Comparison of ENCODE assay signal across 8 cellular contexts in the genomic region with DNA sequence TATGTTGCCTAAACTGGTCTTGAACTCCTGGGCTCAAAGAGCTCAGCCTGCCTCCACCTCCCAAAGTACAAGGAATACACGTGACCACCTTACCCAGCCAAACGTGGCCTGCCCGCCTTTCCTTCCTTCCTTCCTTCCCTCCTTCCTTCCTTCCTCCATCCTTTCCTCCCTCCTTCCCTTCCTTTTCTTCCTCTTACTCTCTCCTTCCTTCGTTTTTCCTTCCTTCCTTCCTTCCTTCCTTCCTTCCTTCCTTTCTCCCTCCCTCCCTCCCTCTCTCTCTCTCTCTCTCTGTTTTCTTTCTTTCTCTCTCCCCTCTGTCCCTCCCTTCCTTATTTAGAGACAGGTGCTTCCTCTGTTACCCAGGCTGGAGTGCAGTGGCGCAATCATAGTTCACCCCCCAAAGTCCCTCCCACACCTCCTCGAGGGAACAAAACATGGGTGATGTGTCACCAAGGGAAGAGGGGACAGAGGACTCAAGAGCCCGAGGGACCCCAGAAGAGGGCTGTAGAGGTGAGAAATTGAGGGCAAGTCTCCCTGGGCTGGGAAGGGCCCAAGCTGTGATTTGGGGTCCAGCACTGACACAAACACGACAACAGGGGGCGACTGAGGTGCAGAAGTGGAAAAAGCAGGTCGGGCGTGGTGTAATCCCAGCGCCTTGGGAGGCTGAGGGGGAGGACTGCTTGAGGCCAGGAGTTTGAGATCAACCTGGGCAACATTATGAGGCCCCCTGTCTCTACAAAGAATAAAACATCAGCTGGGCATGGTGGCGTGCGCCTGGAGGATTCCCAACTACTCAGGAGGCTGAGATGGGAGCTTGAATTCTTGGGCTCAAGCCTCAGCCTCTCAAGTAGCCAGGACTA. TPM values are rescaled to one million over a fixed set of nuclear protein-coding genes. Genes with fewer than 3 reads are reported as not detected.
DNase-seq lines count a peak whose midpoint lies in the region; ATAC-seq and TF ChIP-seq lines count a peak whose summit lies in the region.

No MANE protein-coding gene starts in this region.

- intact Hi-C loops in prostate gland (cut with DNase I): loop anchor here (2.0 kb wide), 1 partner anchor 54 kb away; a partner anchor contains a TSS

- no peak overlapping the region for H3K4me3 ChIP-seq in BJ (ENCODE audit: low read depth, low read length)
- H3K4me3 ChIP-seq in GM23338: no peak overlapping the region
- no peak overlapping the region for H3K4me3 ChIP-seq in gastroesophageal sphincter
- no peak overlapping the region for H3K4me3 ChIP-seq in prostate gland

- H3K27ac ChIP-seq in GM23338 (ENCODE audit: low read depth): no peak overlapping the region
- H3K27ac ChIP-seq in gastroesophageal sphincter: no peak overlapping the region
- H3K27ac ChIP-seq in prostate gland: no peak overlapping the region

- H3K4me2 ChIP-seq in GM23338: 0 out of 2 replicates have a peak overlapping the region, but pooled peaks have one; percentile 8

- POLR2A ChIA-PET in BJ (lab: Charles Lee): no interaction called here

- H4K20me1 ChIP-seq in GM23338 (replicated peaks; ENCODE audit: insufficient read depth): no peaks in the 10 kb centered on the region; the same call in 1 of the 2 replicates

- no peaks in the 10 kb centered on the region for H3K9me3 ChIP-seq in gastroesophageal sphincter
- no peaks in the 10 kb centered on the region for H3K9me3 ChIP-seq in prostate gland

- ATAC-seq in GM23338 (peak; percentile 64), gastroesophageal sphincter (peak; percentile 47), GM18519 (IDR thresholded peaks at IDR 0.05; ENCODE audit: low FRiP score, unreplicated experiment) (no peak)
- ATAC-seq in activated T-cell treated with anti-CD3 and anti-CD28 coated beads, Interleukin-2, amount 50 U/mL, for 4 hours: peak; percentile 65 to 77

- no peaks in the 10 kb centered on the region for H3K79me2 ChIP-seq in GM23338 (replicated peaks; ENCODE audit: insufficient read depth)

- H3K9me2 ChIP-seq in GM23338 (ENCODE audit: insufficient read depth): no peaks in the 10 kb centered on the region

- H3K4me3 Mint-ChIP-seq in GM23338: no peak overlapping the region
- H3K4me3 Mint-ChIP-seq in activated T-cell treated with anti-CD3 and anti-CD28 coated beads, Interleukin-2, amount 50 U/mL, for 4 hours: no peak overlapping the region

- peaks cover 19% of the 10 kb centered on the region for H3F3A ChIP-seq in GM23338 (replicated peaks; ENCODE audit: low read depth)

- H3K27me3 ChIP-seq in BJ (ENCODE audit: control insufficient read depth, insufficient read depth, low read length) (no peaks in the 10 kb centered on the region), GM23338 (ENCODE audit: insufficient read depth) (no peaks in the 10 kb centered on the region), gastroesophageal sphincter (peaks cover 16% of the 10 kb centered on the region), prostate gland (replicated peaks; ENCODE audit: insufficient read depth) (no peaks in the 10 kb centered on the region)

- H3K27me3 Mint-ChIP-seq in GM23338 (ENCODE audit: insufficient read depth, low read depth, poor library complexity): peaks cover 34% of the 10 kb centered on the region
- peaks cover 14% of the 10 kb centered on the region for H3K27me3 Mint-ChIP-seq in activated T-cell treated with anti-CD3 and anti-CD28 coated beads, Interleukin-2, amount 50 U/mL, for 4 hours (ENCODE audit: low read depth)

- no peak for TF ChIP-seq EP300 in gastroesophageal sphincter (IDR thresholded peaks at IDR 0.05)

- peaks cover 24% of the 10 kb centered on the region for H3K36me3 Mint-ChIP-seq in GM23338 (ENCODE audit: low read depth)
- H3K36me3 Mint-ChIP-seq in activated T-cell treated with anti-CD3 and anti-CD28 coated beads, Interleukin-2, amount 50 U/mL, for 4 hours (ENCODE audit: insufficient read depth): no peaks in the 10 kb centered on the region

- no peak for TF ChIP-seq POLR2A in gastroesophageal sphincter (IDR thresholded peaks at IDR 0.05)
- TF ChIP-seq POLR2A in prostate gland (IDR thresholded peaks at IDR 0.05): no peak

- 10 to 12% methylated on average over 8 to 11 of the region's 14 CpGs for WGBS in gastroesophageal sphincter (ENCODE audit: low coverage in 1 of 2), 2 donors
- WGBS in prostate gland: 23% methylated on average over 14 of the region's 14 CpGs

- TF ChIP-seq CTCF in BJ (IDR thresholded peaks at IDR 0.05; ENCODE audit: insufficient read depth, low read depth, low read length) (peak; percentile 86), GM23338 (conservative IDR thresholded peaks at IDR 0.05; ENCODE audit: low read depth in 2 of 2) (peak; percentile 83 to 86), gastroesophageal sphincter (IDR thresholded peaks at IDR 0.05) (peak in 3 of 4 experiments; percentile 78 to 87 (median 83)), prostate gland (IDR thresholded peaks at IDR 0.05) (peak; percentile 38 to 90 (median 74))

- DNase-seq in BJ (ENCODE audit: low read depth): no peak
- DNase-seq in GM23338 (ENCODE audit: low spot score): peak; percentile 89
- DNase-seq in OCI-M1 (lab: John Stamatoyannopoulos, UW): peak; percentile 88
- DNase-seq in activated T-cell treated with anti-CD3 and anti-CD28 coated beads, Interleukin-2, amount 50 U/mL, for 4 hours: peak; percentile 33
- DNase-seq in prostate gland (ENCODE audit: low spot score): peak; percentile 61
- no peak for DNase-seq in HPDE6-E6E7 (ENCODE audit: extremely low spot score)

- no peak overlapping the region for H3K27ac Mint-ChIP-seq in GM23338

- H3K9me3 Mint-ChIP-seq in GM23338: no peaks in the 10 kb centered on the region
- no peaks in the 10 kb centered on the region for H3K9me3 Mint-ChIP-seq in activated T-cell treated with anti-CD3 and anti-CD28 coated beads, Interleukin-2, amount 50 U/mL, for 4 hours

- H3K36me3 ChIP-seq in BJ (ENCODE audit: control insufficient read depth, insufficient read depth, low read length) (no peaks in the 10 kb centered on the region), GM23338 (ENCODE audit: insufficient read depth) (no peaks in the 10 kb centered on the region), gastroesophageal sphincter (no peaks in the 10 kb centered on the region), prostate gland (no peaks in the 10 kb centered on the region)

- H3K4me1 ChIP-seq in GM23338 (ENCODE audit: insufficient read depth): peaks cover 10% of the 10 kb centered on the region
- peaks cover 0 to 45% (median 12%) of the 10 kb centered on the region in 3 donors for H3K4me1 ChIP-seq in gastroesophageal sphincter
- peaks cover 12% of the 10 kb centered on the region for H3K4me1 ChIP-seq in prostate gland (replicated peaks)

- CTCF ChIA-PET in BJ (lab: Yijun Ruan, JAX): interaction anchor here (0.7 to 9.4 kb wide), 16 partner anchors 11 to 93 kb away, joined by 3 to 143 read pairs (median 6); a partner anchor contains a TSS

- peaks cover 18% of the 10 kb centered on the region for H3K4me1 Mint-ChIP-seq in GM23338
- no peaks in the 10 kb centered on the region for H3K4me1 Mint-ChIP-seq in activated T-cell treated with anti-CD3 and anti-CD28 coated beads, Interleukin-2, amount 50 U/mL, for 4 hours (ENCODE audit: low read depth)

- H2AFZ ChIP-seq in GM23338: no peak overlapping the region

TF ChIP-seq in GM23338, 12 proteins besides CTCF, POLR2A, EP300 and RAD21:
- TF ChIP-seq NANOG (IDR thresholded peaks at IDR 0.05; ENCODE audit: borderline replicate concordance) (no peak), ZNF331 (CRISPR knock-in tag; IDR thresholded peaks at IDR 0.05; ENCODE audit: low read depth) (no peak)

RNA-seq across cellular contexts. Expression of a gene that starts 28.1 kb away (rescaled TPM):
- polyA plus RNA-seq in BJ (2011; rRNA removed) (23.8 and 30.5 TPM in 2 replicates), GM23338 (2016; fragmentation: Nextera tagmentation; extraction: Ambion mirVana) (22.6 and 23.3 TPM in 2 replicates)
- 40.0 and 41.8 TPM in 2 replicates for polyA minus RNA-seq in BJ (2011; rRNA and poly(A)+ RNA removed)
- total RNA-seq in GM23338 (2014; rRNA removed; shearing (Covaris generic)): 145 and 164 TPM in 2 replicates
- total RNA-seq in activated T-cell treated with anti-CD3 and anti-CD28 coated beads, Interleukin-2, amount 50 U/mL, for 4 hours: 1 to 10 TPM; 1.5 to 3.9 (median 2.6) TPM
- total RNA-seq in gastroesophageal sphincter (10 to 100 TPM; 19.0 to 55.6 (median 41.5) TPM), prostate gland (10 to 100 TPM; 78.6 to 80.8 TPM)

RNA-seq across cellular contexts. Expression of a gene that starts 53.2 kb away (rescaled TPM):
- 14.2 and 23.1 TPM in 2 replicates for polyA plus RNA-seq in BJ (2011; rRNA removed)
- polyA minus RNA-seq in BJ (2011; rRNA and poly(A)+ RNA removed): 11.1 and 14.5 TPM in 2 replicates
- 32.3 and 39.9 TPM in 2 replicates for total RNA-seq in GM23338 (2014; rRNA removed; shearing (Covaris generic))
- 9.7 and 10.3 TPM in 2 replicates for polyA plus RNA-seq in GM23338 (2016; fragmentation: Nextera tagmentation; extraction: Ambion mirVana)
- 10 to 100 TPM; 22.9 to 31.7 (median 29.6) TPM for total RNA-seq in activated T-cell treated with anti-CD3 and anti-CD28 coated beads, Interleukin-2, amount 50 U/mL, for 4 hours
- total RNA-seq in gastroesophageal sphincter: 10 to 100 TPM; 11.2 to 32.9 (median 20.2) TPM
- 10 to 100 TPM; 22.0 to 29.4 TPM for total RNA-seq in prostate gland

Comparison
In these comparisons a context has a peak if more than half of its experiments do, and no peak if none do; other contexts are left out.
1. DNase-seq: peak in GM23338 (single experiment), OCI-M1 (single experiment), activated T-cell treated with anti-CD3 and anti-CD28 coated beads, Interleukin-2, amount 50 U/mL, for 4 hours (single experiment) and prostate gland (single experiment); none in BJ (single experiment) and HPDE6-E6E7 (single experiment).
2. RNA of a gene that starts 28.1 kb away (total RNA-seq): 145 to 164 TPM in GM23338, 78.6 to 80.8 TPM in prostate gland and 19.0 to 55.6 TPM in gastroesophageal sphincter; 1.5 to 3.9 TPM in activated T-cell treated with anti-CD3 and anti-CD28 coated beads, Interleukin-2, amount 50 U/mL, for 4 hours; every median in the first group is over 4 times any median in the second.
3. Peak in every context shown above with its lines, with median percentiles within 50 percentile points of each other: CTCF ChIP-seq.